Comparison of ENCODE assay signal across 16 cellular contexts in genomic region chr11:134287561-134287960, GRCh38. TPM values are rescaled to one million over a fixed set of nuclear protein-coding genes. Genes with fewer than 3 reads are reported as not detected.
DNase-seq lines count a peak whose midpoint lies in the region; ATAC-seq and TF ChIP-seq lines count a peak whose summit lies in the region.
"Had no signal": no experiment of that assay in that cellular context is flagged by ENCODE, and none has a peak within 500 bp of the region (broad histone marks: within the 10 kb centered on the region; RNA-seq: fewer than 3 reads in every experiment).

No MANE protein-coding gene starts in this region.

- H3K4me1 Mint-ChIP-seq in activated CD8-positive, alpha-beta memory T cell treated with anti-CD3 and anti-CD28 coated beads, Interleukin-2, amount 10 ng/mL, durations not matched to agents 7 days and 5 days = no peaks in the 10 kb centered on the region
- H3K4me1 Mint-ChIP-seq in WTC11 (peaks cover 20% of the 10 kb centered on the region), nephron progenitor cell (peaks cover 33% of the 10 kb centered on the region)
- H3K4me1 Mint-ChIP-seq: B cell had no signal

- no peak overlapping the region for H3K4me3 ChIP-seq in lower lobe of right lung
- H3K4me3 ChIP-seq: BLaER1 treated with 17β-estradiol and CSF1 and Interleukin-3, amounts not matched to agents 10 nM and 100 nM had no signal

- no peaks in the 10 kb centered on the region for H3K36me3 Mint-ChIP-seq in activated CD8-positive, alpha-beta memory T cell treated with anti-CD3 and anti-CD28 coated beads, Interleukin-2, amount 10 ng/mL, durations not matched to agents 7 days and 5 days
- H3K36me3 Mint-ChIP-seq in WTC11 = peaks cover 67% of the 10 kb centered on the region
- no peaks in the 10 kb centered on the region for H3K36me3 Mint-ChIP-seq in nephron progenitor cell (ENCODE audit: low read depth)
- H3K36me3 Mint-ChIP-seq: CD8-positive, alpha-beta T cell had no signal

- H3K4me3 Mint-ChIP-seq in activated CD8-positive, alpha-beta memory T cell treated with anti-CD3 and anti-CD28 coated beads, Interleukin-2, amount 10 ng/mL, durations not matched to agents 7 days and 5 days = no peak overlapping the region
- H3K4me3 Mint-ChIP-seq in WTC11 = no peak overlapping the region
- H3K4me3 Mint-ChIP-seq in nephron progenitor cell = no peak overlapping the region
- H3K4me3 Mint-ChIP-seq: B cell; CD8-positive, alpha-beta T cell had no signal

- no peak for TF ChIP-seq CTCF in WTC11 (IDR thresholded peaks at IDR 0.05)
- no peak for TF ChIP-seq CTCF in nephron progenitor cell (IDR thresholded peaks at IDR 0.05)
- no peak for TF ChIP-seq CTCF in lower lobe of right lung (IDR thresholded peaks at IDR 0.05)

- peak; percentile 19 for DNase-seq in activated CD8-positive, alpha-beta memory T cell treated with anti-CD3 and anti-CD28 coated beads, Interleukin-2, amount 10 ng/mL, durations not matched to agents 7 days and 5 days
- DNase-seq in activated CD8-positive, alpha-beta memory T cell treated with anti-CD3 and anti-CD28 coated beads for 24 hours = no peak
- DNase-seq in WTC11 (ENCODE audit: low spot score) = no peak
- no peak for DNase-seq in nephron progenitor cell
- no peak for DNase-seq in lower lobe of right lung
- no peak for DNase-seq in activated CD4-positive, CD25-positive, alpha-beta regulatory T cell (lab: John Stamatoyannopoulos, UW)
- DNase-seq: 8988T; Calu3; CD8-positive, alpha-beta T cell; DMS79 treated with DMSO at 0.1 percent for 48 hours; GF-D8; HCEC 1CT had no signal

- no peak overlapping the region for H3K27ac Mint-ChIP-seq in activated CD8-positive, alpha-beta memory T cell treated with anti-CD3 and anti-CD28 coated beads, Interleukin-2, amount 10 ng/mL, durations not matched to agents 7 days and 5 days
- H3K27ac Mint-ChIP-seq in WTC11 = 0 out of 2 replicates have a peak overlapping the region, but pooled peaks have one; percentile 14
- peak overlapping the region; percentile 14 for H3K27ac Mint-ChIP-seq in nephron progenitor cell
- H3K27ac Mint-ChIP-seq: B cell; CD8-positive, alpha-beta T cell had no signal

- no peak for ATAC-seq in activated CD8-positive, alpha-beta memory T cell treated with anti-CD3 and anti-CD28 coated beads, Interleukin-2, amount 10 ng/mL, durations not matched to agents 7 days and 5 days
- ATAC-seq in WTC11 = no peak
- ATAC-seq in HG03039 (IDR thresholded peaks at IDR 0.05; ENCODE audit: unreplicated experiment) = no peak
- no peak for ATAC-seq in lower lobe of right lung
- ATAC-seq: CD8-positive, alpha-beta T cell had no signal

- H3K4me1 ChIP-seq in lower lobe of right lung = no peaks in the 10 kb centered on the region

- H3K9me3 Mint-ChIP-seq in activated CD8-positive, alpha-beta memory T cell treated with anti-CD3 and anti-CD28 coated beads, Interleukin-2, amount 10 ng/mL, durations not matched to agents 7 days and 5 days (ENCODE audit: low read depth) = no peaks in the 10 kb centered on the region
- no peaks in the 10 kb centered on the region for H3K9me3 Mint-ChIP-seq in WTC11
- no peaks in the 10 kb centered on the region for H3K9me3 Mint-ChIP-seq in nephron progenitor cell
- H3K9me3 Mint-ChIP-seq: CD8-positive, alpha-beta T cell had no signal

- intact Hi-C loops in lower lobe of right lung (cut with DNase I) = no loop called here

- H3K27me3 Mint-ChIP-seq in activated CD8-positive, alpha-beta memory T cell treated with anti-CD3 and anti-CD28 coated beads, Interleukin-2, amount 10 ng/mL, durations not matched to agents 7 days and 5 days = no peaks in the 10 kb centered on the region
- H3K27me3 Mint-ChIP-seq in WTC11 (ENCODE audit: low read depth) = no peaks in the 10 kb centered on the region
- H3K27me3 Mint-ChIP-seq in nephron progenitor cell (ENCODE audit: low read depth, poor library complexity) = peaks cover 12% of the 10 kb centered on the region

- CTCF ChIA-PET in activated CD8-positive, alpha-beta memory T cell treated with anti-CD3 and anti-CD28 coated beads, Interleukin-2, amount 10 ng/mL, durations not matched to agents 7 days and 5 days (lab: Charles Lee) = interaction anchor here (1.5 kb wide), 1 partner anchor 12 kb away, joined by 4 read pairs; the partner anchor contains the start of gene GLB1L3
- CTCF ChIA-PET in WTC11 (lab: Charles Lee) = interaction anchor here (0.8 kb wide), 1 partner anchor 25 kb away, joined by 5 read pairs; no protein-coding TSS in a partner anchor

- POLR2A ChIA-PET in WTC11 (lab: Charles Lee) = no interaction called here

- no peaks in the 10 kb centered on the region for H3K9me3 ChIP-seq in lower lobe of right lung
- H3K9me3 ChIP-seq: BLaER1 treated with 17β-estradiol and CSF1 and Interleukin-3, amounts not matched to agents 10 nM and 100 nM had no signal

- no peaks in the 10 kb centered on the region for H3K36me3 ChIP-seq in lower lobe of right lung
- H3K36me3 ChIP-seq: BLaER1 treated with 17β-estradiol and CSF1 and Interleukin-3, amounts not matched to agents 10 nM and 100 nM had no signal

- H3K27ac ChIP-seq in lower lobe of right lung = no peak overlapping the region
- H3K27ac ChIP-seq: BLaER1 treated with 17β-estradiol and CSF1 and Interleukin-3, amounts not matched to agents 10 nM and 100 nM; HL-60 had no signal

- no peaks in the 10 kb centered on the region for H3K27me3 ChIP-seq in lower lobe of right lung (ENCODE audit: low read depth)
- H3K27me3 ChIP-seq: BLaER1 treated with 17β-estradiol and CSF1 and Interleukin-3, amounts not matched to agents 10 nM and 100 nM had no signal

TF ChIP-seq in WTC11, 78 proteins besides CTCF, POLR2A, EP300 and RAD21 (continues in another document):
- no peak for TF ChIP-seq FOXJ3 (CRISPR knock-in tag; IDR thresholded peaks at IDR 0.05; ENCODE audit: borderline replicate concordance)
- no peak for TF ChIP-seq ZNF232 (CRISPR knock-in tag; IDR thresholded peaks at IDR 0.05)
- no peak for TF ChIP-seq ZNF317 (CRISPR knock-in tag; IDR thresholded peaks at IDR 0.05; ENCODE audit: borderline replicate concordance, low read depth)
- TF ChIP-seq ZNF396 (CRISPR knock-in tag; IDR thresholded peaks at IDR 0.05; ENCODE audit: borderline replicate concordance) = no peak
- TF ChIP-seq, protein P1, sequence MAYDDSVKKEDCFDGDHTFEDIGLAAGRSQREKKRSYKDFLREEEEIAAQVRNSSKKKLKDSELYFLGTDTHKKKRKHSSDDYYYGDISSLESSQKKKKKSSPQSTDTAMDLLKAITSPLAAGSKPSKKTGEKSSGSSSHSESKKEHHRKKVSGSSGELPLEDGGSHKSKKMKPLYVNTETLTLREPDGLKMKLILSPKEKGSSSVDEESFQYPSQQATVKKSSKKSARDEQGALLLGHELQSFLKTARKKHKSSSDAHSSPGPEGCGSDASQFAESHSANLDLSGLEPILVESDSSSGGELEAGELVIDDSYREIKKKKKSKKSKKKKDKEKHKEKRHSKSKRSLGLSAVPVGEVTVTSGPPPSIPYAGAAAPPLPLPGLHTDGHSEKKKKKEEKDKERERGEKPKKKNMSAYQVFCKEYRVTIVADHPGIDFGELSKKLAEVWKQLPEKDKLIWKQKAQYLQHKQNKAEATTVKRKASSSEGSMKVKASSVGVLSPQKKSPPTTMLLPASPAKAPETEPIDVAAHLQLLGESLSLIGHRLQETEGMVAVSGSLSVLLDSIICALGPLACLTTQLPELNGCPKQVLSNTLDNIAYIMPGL (CRISPR knock-in tag; IDR thresholded peaks at IDR 0.05) = no peak
- no peak for TF ChIP-seq RORB (CRISPR knock-in tag; IDR thresholded peaks at IDR 0.05)
- no peak for TF ChIP-seq ATF1 (CRISPR knock-in tag; IDR thresholded peaks at IDR 0.05)
- TF ChIP-seq STAT6 (CRISPR knock-in tag; conservative IDR thresholded peaks at IDR 0.05; ENCODE audit: low read depth) = no peak
- TF ChIP-seq NFE2L1 (CRISPR knock-in tag; IDR thresholded peaks at IDR 0.05) = no peak

RNA-seq across cellular contexts. Expression of gene GLB1L3, which starts 11.4 kb away (rescaled TPM):
- total RNA-seq in activated CD8-positive, alpha-beta memory T cell treated with anti-CD3 and anti-CD28 coated beads, Interleukin-2, amount 10 ng/mL, durations not matched to agents 7 days and 5 days = 1 to 10 TPM; 4.1 to 6.1 TPM
- 34.6 to 50.2 TPM (median 35.9 TPM) in 3 replicates for total RNA-seq in WTC11 (2021)
- total RNA-seq in lower lobe of right lung = 0.27 TPM
- total RNA-seq: B cell, Calu3 had no signal

RNA-seq across cellular contexts. Expression of gene ACAD8, which starts 34.2 kb away (rescaled TPM):
- 10 to 100 TPM; 29.4 to 31.6 TPM for total RNA-seq in activated CD8-positive, alpha-beta memory T cell treated with anti-CD3 and anti-CD28 coated beads, Interleukin-2, amount 10 ng/mL, durations not matched to agents 7 days and 5 days
- total RNA-seq in WTC11 (2021) (49.4 to 55.2 TPM (median 51.9 TPM) in 3 replicates), lower lobe of right lung (33.9 TPM)

RNA-seq across cellular contexts. Expression of gene THYN1, which starts 34.4 kb away (rescaled TPM):
- 10 to 100 TPM; 69.3 to 71.1 TPM for total RNA-seq in activated CD8-positive, alpha-beta memory T cell treated with anti-CD3 and anti-CD28 coated beads, Interleukin-2, amount 10 ng/mL, durations not matched to agents 7 days and 5 days
- total RNA-seq in WTC11 (2021) = 80.2 to 83.8 TPM (median 82.0 TPM) in 3 replicates
- total RNA-seq in lower lobe of right lung = 33.7 TPM

RNA-seq across cellular contexts. Expression of gene GLB1L2, which starts 44.2 kb away (rescaled TPM):
- total RNA-seq in activated CD8-positive, alpha-beta memory T cell treated with anti-CD3 and anti-CD28 coated beads, Interleukin-2, amount 10 ng/mL, durations not matched to agents 7 days and 5 days = 1 to 10 TPM; 1.3 to 2.0 TPM
- 4.6 to 6.0 TPM (median 5.1 TPM) in 3 replicates for total RNA-seq in WTC11 (2021)
- 5.1 TPM for total RNA-seq in lower lobe of right lung
